ENCODE assay signal across 8 cellular contexts in genomic region chr16:2205104-2205966, GRCh38. TPM values are rescaled to one million over a fixed set of nuclear protein-coding genes. Genes with fewer than 3 reads are reported as not detected.
DNase-seq lines count a peak whose midpoint lies in the region; ATAC-seq and FAIRE-seq lines count a peak whose summit lies in the region.

MLST8 (plus strand) TSS chr16:2205454; CDS start chr16:2206086, 632 bp downstream.

- H3K27me3 ChIP-seq in SJSA1 (replicated peaks) = no peaks in the 10 kb centered on the region

- H3K27ac ChIP-seq in KOPT-K1 (ENCODE audit: low read depth, low read length, poor library complexity, severe bottlenecking) (peak within 1 kb of the TSS; percentile 90), SJSA1 (peak within 1 kb of the TSS; percentile 90), substantia nigra (ENCODE audit: low read depth, low read length, poor library complexity, severe bottlenecking) (peak within 1 kb of the TSS; percentile 99)

- ATAC-seq in GM21717 (IDR thresholded peaks at IDR 0.05; ENCODE audit: unreplicated experiment) = peak; percentile 43

- DNase-seq in EL (peak; percentile 80), SJSA1 (ENCODE audit: low read depth in 1 of 2, low spot score in 2 of 2) (peak; percentile 83 to 97), frontal cortex (ENCODE audit: low spot score in 2 of 2) (peak; percentile 96 to 98), non-pigmented ciliary epithelial cell (ENCODE audit: low read depth) (peak; percentile 43), substantia nigra (lab: John Stamatoyannopoulos, UW) (peak; percentile 52 to 99 (median 86))
- peak; percentile 83 to 94 (median 88) for DNase-seq in activated naive CD4-positive, alpha-beta T cell (lab: John Stamatoyannopoulos, UW)

- no peaks in the 10 kb centered on the region for H3K9me3 ChIP-seq in KOPT-K1 (ENCODE audit: insufficient read depth, low read length, poor library complexity, severe bottlenecking)
- no peaks in the 10 kb centered on the region for H3K9me3 ChIP-seq in SJSA1 (replicated peaks)

- no peak for FAIRE-seq in frontal cortex (lab: Jason Lieb, UNC)

- peaks cover 37% of the 10 kb centered on the region for H3K36me3 ChIP-seq in KOPT-K1 (ENCODE audit: insufficient read depth, low read length)
- H3K36me3 ChIP-seq in SJSA1 = peaks cover 40% of the 10 kb centered on the region

- H3K4me1 ChIP-seq in SJSA1 (replicated peaks) = peaks cover 13% of the 10 kb centered on the region

- H3K4me3 ChIP-seq in SJSA1 = peak within 1 kb of the TSS; percentile 96

RNA-seq across cellular contexts. Expression of gene MLST8, which starts in this region (rescaled TPM):
- total RNA-seq in SJSA1 (2014; rRNA removed; shearing (Covaris generic)) = 25.3 and 34.1 TPM in 2 replicates
- total RNA-seq in frontal cortex = 6.9 TPM

Comparison
In these comparisons a context has a peak if more than half of its experiments do, and no peak if none do; other contexts are left out.
1. Peak in every context shown above with its lines: DNase-seq, ATAC-seq, H3K4me3 ChIP-seq and H3K27ac ChIP-seq.
2. DNase-seq: peak in every context shown above with its lines; median percentile 97 in frontal cortex; 90 in SJSA1; 88 in activated naive CD4-positive, alpha-beta T cell; 86 in substantia nigra; 80 in EL; 43 in non-pigmented ciliary epithelial cell.